Comparison of ENCODE assay signal across 23 cellular contexts in genomic region chr20:58523916-58524315, GRCh38. TPM values are rescaled to one million over a fixed set of nuclear protein-coding genes. Genes with fewer than 3 reads are reported as not detected.
DNase-seq lines count a peak whose midpoint lies in the region; ATAC-seq and TF ChIP-seq lines count a peak whose summit lies in the region.
"Had no signal": no experiment of that assay in that cellular context is flagged by ENCODE, and none has a peak within 500 bp of the region (broad histone marks: within the 10 kb centered on the region; RNA-seq: fewer than 3 reads in every experiment).

No MANE protein-coding gene starts in this region.

- no peak overlapping the region for H3K4me3 ChIP-seq in ascending aorta
- H3K4me3 ChIP-seq: upper lobe of right lung had no signal

- ATAC-seq in natural killer cell: no peak
- ATAC-seq in GM19324 (IDR thresholded peaks at IDR 0.05; ENCODE audit: low FRiP score, unreplicated experiment): no peak
- ATAC-seq: CD8-positive, alpha-beta T cell; Panc1; upper lobe of right lung had no signal

- TF ChIP-seq CTCF in ascending aorta (IDR thresholded peaks at IDR 0.05) (no peak), natural killer cell (IDR thresholded peaks at IDR 0.05) (no peak)

- peak; percentile 38 for DNase-seq in A172 (ENCODE audit: low spot score)
- peak; percentile 14 for DNase-seq in HCEC 1CT
- no peak for DNase-seq in ascending aorta (ENCODE audit: low spot score in 2 of 2)
- DNase-seq in iris pigment epithelial cell (ENCODE audit: low read depth): peak; percentile 75
- no peak for DNase-seq in globus pallidus (ENCODE audit: low spot score)
- DNase-seq in natural killer cell: no peak
- DNase-seq in C1 segment of cervical spinal cord (lab: John Stamatoyannopoulos, UW): no peak
- DNase-seq: 8988T; activated CD4-positive, alpha-beta T cell treated with anti-CD3 and anti-CD28 coated beads, Interleukin-2, amount 50 U/mL, for 1 hour; activated naive CD4-positive, alpha-beta T cell; aorta; CD8-positive, alpha-beta T cell; cortex of kidney; DMS79; head of caudate nucleus; KBM-7; NCI-H1092; stimulated activated naive CD4-positive, alpha-beta T cell treated with Interleukin-2 at 50 U/mL for 16 hours; upper lobe of right lung had no signal

- peak overlapping the region; percentile 15 to 45 for H3K27ac ChIP-seq in ascending aorta
- H3K27ac ChIP-seq: HL-60, upper lobe of right lung had no signal

- H3K27me3 Mint-ChIP-seq in natural killer cell (ENCODE audit: low read depth in 2 of 2): no peaks in the 10 kb centered on the region

- H3K36me3 ChIP-seq in ascending aorta: no peaks in the 10 kb centered on the region
- H3K36me3 ChIP-seq: upper lobe of right lung had no signal

- H3K36me3 Mint-ChIP-seq in natural killer cell: peaks cover 11% of the 10 kb centered on the region
- H3K36me3 Mint-ChIP-seq: CD8-positive, alpha-beta T cell had no signal

- H3K9me3 ChIP-seq in ascending aorta: peaks cover 10 to 11% of the 10 kb centered on the region in 2 donors

- H3K27ac Mint-ChIP-seq in natural killer cell: no peak overlapping the region
- H3K27ac Mint-ChIP-seq: CD8-positive, alpha-beta T cell had no signal

- H3K4me1 ChIP-seq in ascending aorta: peaks cover 0 to 13% of the 10 kb centered on the region in 2 donors
- H3K4me1 ChIP-seq: upper lobe of right lung had no signal

- intact Hi-C loops in ascending aorta (cut with DNase I): no loop called here
- intact Hi-C loops in natural killer cell (cut with micrococcal nuclease): no loop called here

- no peaks in the 10 kb centered on the region for H3K4me1 Mint-ChIP-seq in natural killer cell

- H3K27me3 ChIP-seq in ascending aorta: no peaks in the 10 kb centered on the region
- H3K27me3 ChIP-seq: upper lobe of right lung had no signal

- peaks cover 0 to 6% of the 10 kb centered on the region in 2 donors for H3K9me3 Mint-ChIP-seq in natural killer cell

- no peak overlapping the region for H3K4me3 Mint-ChIP-seq in natural killer cell
- H3K4me3 Mint-ChIP-seq: CD8-positive, alpha-beta T cell had no signal

RNA-seq across cellular contexts. Expression of gene APCDD1L, which starts 8.7 kb away (rescaled TPM):
- total RNA-seq in A172 (2014; rRNA removed; shearing (Covaris generic)): 0.78 and 2.4 TPM in 2 replicates
- total RNA-seq in ascending aorta (2.1 TPM), natural killer cell (not detected)
- total RNA-seq: CD8-positive, alpha-beta T cell; lung microvascular endothelial cell; upper lobe of right lung had no signal

Comparison
In these comparisons a context has a peak if more than half of its experiments do, and no peak if none do; other contexts are left out.
1. DNase-seq: peak in A172 (single experiment), HCEC 1CT (single experiment) and iris pigment epithelial cell (single experiment); none in ascending aorta (0 of 2), globus pallidus (single experiment), natural killer cell (single experiment) and C1 segment of cervical spinal cord (0 of 14).